7 cellular contexts compared by ENCODE assay signal in genomic region chr12:6493580-6494350, GRCh38.
DNase-seq lines count a peak whose midpoint lies in the region; ATAC-seq, FAIRE-seq and TF ChIP-seq lines count a peak whose summit lies in the region.

Gene NCAPD2 (plus strand): TSS chr12:6494102. CDS start chr12:6495099, 997 bp downstream.

- no peak for TF ChIP-seq CTCF in retinal pigment epithelial cell (conservative IDR thresholded peaks at IDR 0.05; ENCODE audit: low read depth, low read length)

- peak; percentile 93 for FAIRE-seq in GM18507 (lab: Jason Lieb, UNC)

- ATAC-seq in HG02981 (IDR thresholded peaks at IDR 0.05; ENCODE audit: unreplicated experiment): peak; percentile 89

- peak; percentile 86 for DNase-seq in GM18507 (ENCODE audit: extremely low spot score, insufficient read length, low read depth)
- peak; percentile 74 for DNase-seq in NCI-H2029 treated with DMSO at 0.1 percent for 48 hours (lab: John Stamatoyannopoulos, UW)
- DNase-seq in T-helper 9 cell: peak; percentile 90
- DNase-seq in astrocyte of the hippocampus (ENCODE audit: low read depth, low spot score): peak; percentile 98
- DNase-seq in hippocampal formation (lab: John Stamatoyannopoulos, UW): peak; percentile 96 to 97
- DNase-seq in retinal pigment epithelial cell (ENCODE audit: low read depth): peak; percentile 80

- H3K4me3 ChIP-seq in retinal pigment epithelial cell (ENCODE audit: low read length): peak within 1 kb of the TSS; percentile 98

Comparison
In these comparisons a context has a peak if more than half of its experiments do, and no peak if none do; other contexts are left out.
1. Peak in every context shown above with its lines: DNase-seq, ATAC-seq and H3K4me3 ChIP-seq.